ENCODE assay signal across 34 cellular contexts in the genomic region with DNA sequence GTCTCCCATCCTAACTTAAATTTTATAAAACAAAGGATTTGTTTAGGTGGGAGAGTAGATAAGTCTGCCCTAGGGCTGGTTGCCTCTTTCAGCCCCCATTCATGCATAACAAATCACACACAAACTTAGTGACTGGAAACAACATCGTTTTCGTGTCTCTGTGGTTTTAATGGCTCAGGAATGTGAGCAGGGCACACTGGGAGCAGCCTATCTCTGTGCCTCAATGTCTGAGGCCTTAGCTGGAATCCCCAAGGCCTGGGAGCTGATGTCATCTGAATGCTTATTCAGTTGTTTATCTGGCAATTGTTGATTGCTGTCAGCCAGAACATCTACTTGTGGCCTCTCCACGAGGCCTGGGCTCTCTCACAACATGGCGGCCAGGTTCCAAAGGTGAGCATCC.
DNase-seq lines count a peak whose midpoint lies in the region; ATAC-seq, FAIRE-seq and TF ChIP-seq lines count a peak whose summit lies in the region.
"Had no signal": no experiment of that assay in that cellular context is flagged by ENCODE, and none has a peak within 500 bp of the region (broad histone marks: within the 10 kb centered on the region; RNA-seq: fewer than 3 reads in every experiment).

No MANE protein-coding gene starts in this region.

- H3K4me3 ChIP-seq in AG10803 (ENCODE audit: low read length) (no peak overlapping the region), K562 (no peak overlapping the region)
- H3K4me3 ChIP-seq: gastroesophageal sphincter, lung, prostate gland, stomach, transverse colon had no signal

- H3K27ac ChIP-seq in K562 (ENCODE audit: extremely low read depth, low read depth, low read length): no peak overlapping the region
- H3K27ac ChIP-seq: gastroesophageal sphincter, prostate gland, stomach, transverse colon had no signal

- whole genome bisulfite sequencing in K562 (ENCODE audit: insufficient coverage, low coverage, missing lambda C conversion rate): 2% methylated on average over 4 of the region's 4 CpGs

- no peak for FAIRE-seq in K562 (lab: Jason Lieb, UNC)
- FAIRE-seq: colon, GM12891, kidney had no signal

- ATAC-seq in K562: no peak
- ATAC-seq in activated T-cell treated with anti-CD3 and anti-CD28 coated beads, Interleukin-2, amount 50 U/mL, for 72 hours (replicated peaks in 1 of 2): no peak
- ATAC-seq: effector memory CD8-positive, alpha-beta T cell; esophagus mucosa; gastroesophageal sphincter had no signal

- H3K9me3 ChIP-seq in K562 (replicated peaks; ENCODE audit: control insufficient read depth, insufficient read depth, low read depth, low read length): no peaks in the 10 kb centered on the region
- H3K9me3 ChIP-seq: BE2C, gastroesophageal sphincter, prostate gland, stomach, transverse colon had no signal

- H4K20me1 ChIP-seq in K562 (replicated peaks; ENCODE audit: control insufficient read depth, insufficient read depth, low read length): 0 out of 2 replicates have a peak, but pooled peaks cover 5% of the 10 kb centered on the region

- H3K27me3 ChIP-seq in K562 (ENCODE audit: control insufficient read depth in 2 of 2, insufficient read depth in 2 of 2, low read length in 2 of 2): peaks cover 4% of the 10 kb centered on the region in 2 experiments; a peak in 3 of 5 replicates
- H3K27me3 ChIP-seq: BE2C, gastroesophageal sphincter, transverse colon had no signal

- H3K4me2 ChIP-seq in K562 (ENCODE audit: insufficient read depth, low read length): no peak overlapping the region

- POLR2A ChIA-PET in K562 (lab: Yijun Ruan, JAX): interaction anchor here (1.1 to 2.1 kb wide), 2 partner anchors 12 to 19 kb away, joined by 3 to 5 read pairs; no protein-coding TSS in a partner anchor

- in situ Hi-C loops in K562 (cut with MboI): no loop called here

- DNase-seq in AG10803 (ENCODE audit: low read depth): peak; percentile 44
- peak; percentile 51 for DNase-seq in HS-27A (ENCODE audit: low read depth)
- DNase-seq in K562 (ENCODE audit: extremely low read depth in 1 of 4, low spot score in 3 of 4): no peak
- DNase-seq in kidney tubule cell (ENCODE audit: low spot score): peak; percentile 97
- DNase-seq in SIG-M5 (lab: John Stamatoyannopoulos, UW): no peak
- no peak for DNase-seq in activated effector memory CD4-positive, alpha-beta T cell treated with Interleukin-2 at 50 U/mL for 16 hours
- DNase-seq in activated T-cell treated with anti-CD3 and anti-CD28 coated beads, Interleukin-2, amount 50 U/mL, for 72 hours: no peak
- DNase-seq in occipital lobe (lab: John Stamatoyannopoulos, UW): no peak
- DNase-seq: activated CD4-positive, alpha-beta memory T cell treated with anti-CD3 and anti-CD28 coated beads for 36 hours; activated CD4-positive, CD25-positive, alpha-beta regulatory T cell; activated CD8-positive, alpha-beta memory T cell treated with anti-CD3 and anti-CD28 coated beads, Interleukin-2, amount 50 U/mL, for 48 hours; activated naive CD8-positive, alpha-beta T cell treated with anti-CD3 and anti-CD28 coated beads for 36 hours; BE2C; DMS53; effector memory CD8-positive, alpha-beta T cell; H9; IMR-90; kidney; NCI-H1105 treated with DMSO at 0.1 percent for 48 hours; NCI-H2081; NCI-H345; NCI-H774; stimulated activated CD8-positive, alpha-beta memory T cell treated with anti-CD3 and anti-CD28 coated beads, Interleukin-4, amount 100 ng/mL, for 48 hours; stomach; T-helper 9 cell; transverse colon had no signal

- intact Hi-C loops in K562 (cut with micrococcal nuclease): no loop called here

- CTCF ChIA-PET in K562 (lab: Yijun Ruan, JAX; ENCODE audit: low intra/inter-chr PET ratio): no interaction called here

- no peaks in the 10 kb centered on the region for H3K27me3 Mint-ChIP-seq in activated T-cell treated with anti-CD3 and anti-CD28 coated beads, Interleukin-2, amount 50 U/mL, for 72 hours (ENCODE audit: low read depth)

- peaks cover 4% of the 10 kb centered on the region for H3K4me1 Mint-ChIP-seq in activated T-cell treated with anti-CD3 and anti-CD28 coated beads, Interleukin-2, amount 50 U/mL, for 72 hours (ENCODE audit: low read depth)
- H3K4me1 Mint-ChIP-seq: activated naive CD8-positive, alpha-beta T cell treated with anti-CD3 and anti-CD28 coated beads for 36 hours; brain had no signal

- no peaks in the 10 kb centered on the region for H3K9me1 ChIP-seq in K562 (ENCODE audit: control insufficient read depth, insufficient read depth, low read length)

- TF ChIP-seq POLR2A in K562 (conservative IDR thresholded peaks at IDR 0.05): no peak

- H3K4me3 Mint-ChIP-seq in activated T-cell treated with anti-CD3 and anti-CD28 coated beads, Interleukin-2, amount 50 U/mL, for 72 hours: no peak overlapping the region
- H3K4me3 Mint-ChIP-seq: activated CD4-positive, alpha-beta memory T cell treated with anti-CD3 and anti-CD28 coated beads for 36 hours; activated naive CD8-positive, alpha-beta T cell treated with anti-CD3 and anti-CD28 coated beads for 36 hours; brain; effector memory CD8-positive, alpha-beta T cell; H9 had no signal

- TF ChIP-seq CTCF in AG10803 (conservative IDR thresholded peaks at IDR 0.05; ENCODE audit: low read length) (no peak), K562 (IDR thresholded peaks at IDR 0.05 in 2 of 3, conservative IDR thresholded peaks at IDR 0.05 in 1 of 3; ENCODE audit: insufficient read depth in 2 of 3, low read depth in 1 of 3, low read length in 3 of 3) (no peak)

- TF ChIP-seq EP300 in K562 (IDR thresholded peaks at IDR 0.05; ENCODE audit: low read length): no peak

- BruUV-seq in K562 (replicated peaks; lab: Mats Ljungman, UMichigan): no TSS peak

- H3K36me3 ChIP-seq in K562 (ENCODE audit: control insufficient read depth, insufficient read depth, low read length): no peaks in the 10 kb centered on the region
- H3K36me3 ChIP-seq: BE2C, gastroesophageal sphincter, prostate gland, stomach, transverse colon had no signal

- no peaks in the 10 kb centered on the region for H3K79me2 ChIP-seq in K562 (ENCODE audit: control insufficient read depth, insufficient read depth, low read length)

- H3K27ac Mint-ChIP-seq in activated T-cell treated with anti-CD3 and anti-CD28 coated beads, Interleukin-2, amount 50 U/mL, for 72 hours: no peak overlapping the region
- H3K27ac Mint-ChIP-seq: activated CD4-positive, alpha-beta memory T cell treated with anti-CD3 and anti-CD28 coated beads for 36 hours; activated naive CD8-positive, alpha-beta T cell treated with anti-CD3 and anti-CD28 coated beads for 36 hours; activated T-helper 2 cell treated with anti-CD3 and anti-CD28 coated beads, Interferon-gamma antibody, Interleukin-2, Interleukin-4, amounts not matched to agents 10 μg/mL and 5 μg/mL and 100 μg/mL, durations not matched to agents 14 hours and 24 hours and 36 hours; brain; effector memory CD8-positive, alpha-beta T cell; H9 had no signal

- peaks cover 0 to 2% of the 10 kb centered on the region in 2 donors for H3K9me3 Mint-ChIP-seq in activated T-cell treated with anti-CD3 and anti-CD28 coated beads, Interleukin-2, amount 50 U/mL, for 72 hours
- H3K9me3 Mint-ChIP-seq: activated CD4-positive, alpha-beta memory T cell treated with anti-CD3 and anti-CD28 coated beads for 36 hours; effector memory CD8-positive, alpha-beta T cell; H9 had no signal

- peaks cover 0 to 1% of the 10 kb centered on the region in 2 donors for H3K36me3 Mint-ChIP-seq in activated T-cell treated with anti-CD3 and anti-CD28 coated beads, Interleukin-2, amount 50 U/mL, for 72 hours (ENCODE audit: insufficient read depth in 2 of 2)
- H3K36me3 Mint-ChIP-seq: activated CD4-positive, alpha-beta memory T cell treated with anti-CD3 and anti-CD28 coated beads for 36 hours; activated naive CD8-positive, alpha-beta T cell treated with anti-CD3 and anti-CD28 coated beads for 36 hours; brain had no signal

- H3K9ac ChIP-seq in K562 (ENCODE audit: insufficient read depth in 1 of 2, low read depth in 2 of 2, low read length in 2 of 2): no peak overlapping the region

- no peak overlapping the region for H2AFZ ChIP-seq in K562 (ENCODE audit: low read depth, low read length)

- no peaks in the 10 kb centered on the region for H3K4me1 ChIP-seq in K562 (replicated peaks in 1 of 2; ENCODE audit: control insufficient read depth in 2 of 2, insufficient read depth in 2 of 2, low read length in 2 of 2)
- H3K4me1 ChIP-seq: BE2C, gastroesophageal sphincter, prostate gland, stomach, transverse colon had no signal

- no peak for TF ChIP-seq RAD21 in K562 (CRISPR knock-in tag; conservative IDR thresholded peaks at IDR 0.05 in 1 of 2, IDR thresholded peaks at IDR 0.05 in 1 of 2)

TF ChIP-seq in K562, 482 proteins besides CTCF, POLR2A, EP300 and RAD21:
- TF ChIP-seq EGR1 (conservative IDR thresholded peaks at IDR 0.05): no peak
- TF ChIP-seq RBM25 (IDR thresholded peaks at IDR 0.05; ENCODE audit: low read depth, low read length, severe bottlenecking): peak; percentile 1

Comparison
In these comparisons a context has a peak if more than half of its experiments do, and no peak if none do; other contexts are left out.
1. DNase-seq: peak in AG10803 (single experiment), HS-27A (single experiment) and kidney tubule cell (single experiment); none in K562 (0 of 4), SIG-M5 (single experiment), activated effector memory CD4-positive, alpha-beta T cell treated with Interleukin-2 at 50 U/mL for 16 hours (single experiment), activated T-cell treated with anti-CD3 and anti-CD28 coated beads, Interleukin-2, amount 50 U/mL, for 72 hours (0 of 2) and occipital lobe (single experiment).